Comparison of ENCODE assay signal across 8 cellular contexts in genomic region chr10:45008524-45009161, GRCh38. TPM values are rescaled to one million over a fixed set of nuclear protein-coding genes. Genes with fewer than 3 reads are reported as not detected.
DNase-seq lines count a peak whose midpoint lies in the region; ATAC-seq, FAIRE-seq and TF ChIP-seq lines count a peak whose summit lies in the region.

No MANE protein-coding gene starts in this region.

- no peak for TF ChIP-seq EP300 in Ishikawa (IDR thresholded peaks at IDR 0.05; ENCODE audit: borderline replicate concordance)

- POLR2A ChIA-PET in activated CD4-positive, alpha-beta T cell treated with anti-CD3 and anti-CD28 coated beads for 36 hours (lab: Charles Lee): no interaction called here
- POLR2A ChIA-PET in MCF 10A (lab: Yijun Ruan, JAX): no interaction called here

- no TSS peak for BruUV-seq in MCF 10A (replicated peaks; lab: Mats Ljungman, UMichigan)

- H3K36me3 Mint-ChIP-seq in activated CD4-positive, alpha-beta T cell treated with anti-CD3 and anti-CD28 coated beads for 36 hours (ENCODE audit: low read depth): peaks cover 19% of the 10 kb centered on the region
- H3K36me3 Mint-ChIP-seq in MCF 10A (ENCODE audit: insufficient read depth, unreplicated experiment): peaks cover 6% of the 10 kb centered on the region

- H3K27ac Mint-ChIP-seq in activated CD4-positive, alpha-beta T cell treated with anti-CD3 and anti-CD28 coated beads for 36 hours: no peak overlapping the region
- H3K27ac Mint-ChIP-seq in MCF 10A (ENCODE audit: low read depth, unreplicated experiment): no peak overlapping the region

- H3K9me3 Mint-ChIP-seq in activated CD4-positive, alpha-beta T cell treated with anti-CD3 and anti-CD28 coated beads for 36 hours (ENCODE audit: low read depth): peaks cover 11% of the 10 kb centered on the region
- H3K9me3 Mint-ChIP-seq in MCF 10A (ENCODE audit: unreplicated experiment): no peaks in the 10 kb centered on the region

- FAIRE-seq in islet of Langerhans (lab: Jason Lieb, UNC): peak; percentile 98

- ATAC-seq in activated CD4-positive, alpha-beta T cell treated with anti-CD3 and anti-CD28 coated beads for 36 hours: peak; percentile 79
- ATAC-seq in GM21786 (IDR thresholded peaks at IDR 0.05; ENCODE audit: unreplicated experiment): peak; percentile 93

- TF ChIP-seq CTCF in MCF 10A (IDR thresholded peaks at IDR 0.05; ENCODE audit: unreplicated experiment): peak; percentile 63

- peak; percentile 82 for TF ChIP-seq RAD21 in Ishikawa (IDR thresholded peaks at IDR 0.05; ENCODE audit: low read depth)

- DNase-seq in activated CD4-positive, alpha-beta T cell treated with anti-CD3 and anti-CD28 coated beads for 36 hours: peak; percentile 20
- DNase-seq in activated CD4-positive, alpha-beta T cell treated with anti-CD3 and anti-CD28 coated beads, Interleukin-2, amount 50 U/mL, for 4 hours: no peak
- DNase-seq in NOMO-1 treated with dmso at 0.1 percent for 144 hours (lab: John Stamatoyannopoulos, UW; ENCODE audit: unreplicated experiment): peak; percentile 51
- peak; percentile 89 for DNase-seq in MCF 10A (ENCODE audit: unreplicated experiment)
- peak; percentile 84 for DNase-seq in stromal cell of bone marrow (ENCODE audit: low read depth)

- no peak overlapping the region for H3K4me3 Mint-ChIP-seq in activated CD4-positive, alpha-beta T cell treated with anti-CD3 and anti-CD28 coated beads for 36 hours
- no peak overlapping the region for H3K4me3 Mint-ChIP-seq in MCF 10A (ENCODE audit: unreplicated experiment)

- intact Hi-C loops in activated CD4-positive, alpha-beta T cell treated with anti-CD3 and anti-CD28 coated beads for 36 hours (cut with DNase I, micrococcal nuclease): loop anchor here (1.0 to 10.0 kb wide), 5 partner anchors 226 to 986 kb away; no protein-coding TSS in a partner anchor
- intact Hi-C loops in MCF 10A (cut with micrococcal nuclease): loop anchor here (2.0 to 10.0 kb wide), 3 partner anchors 226 to 1016 kb away; no protein-coding TSS in a partner anchor

- H3K4me1 Mint-ChIP-seq in activated CD4-positive, alpha-beta T cell treated with anti-CD3 and anti-CD28 coated beads for 36 hours: no peaks in the 10 kb centered on the region
- H3K4me1 Mint-ChIP-seq in MCF 10A (ENCODE audit: insufficient read depth, unreplicated experiment): no peaks in the 10 kb centered on the region

- CTCF ChIA-PET in activated CD4-positive, alpha-beta T cell treated with anti-CD3 and anti-CD28 coated beads for 36 hours (lab: Charles Lee): interaction anchor here (0.9 to 1.7 kb wide), 5 partner anchors 9 to 228 kb away, joined by 3 to 4 read pairs (median 3); no protein-coding TSS in a partner anchor
- CTCF ChIA-PET in MCF 10A (lab: Yijun Ruan, JAX): interaction anchor here (0.6 to 3.1 kb wide), 17 partner anchors 10 to 1501 kb away, joined by 3 to 20 read pairs (median 3); no protein-coding TSS in a partner anchor

- H3K27me3 Mint-ChIP-seq in activated CD4-positive, alpha-beta T cell treated with anti-CD3 and anti-CD28 coated beads for 36 hours: no peaks in the 10 kb centered on the region
- no peaks in the 10 kb centered on the region for H3K27me3 Mint-ChIP-seq in MCF 10A (ENCODE audit: insufficient read depth, unreplicated experiment)

TF ChIP-seq in Ishikawa, 13 proteins besides CTCF, POLR2A, EP300 and RAD21:
- TF ChIP-seq CREB1 (IDR thresholded peaks at IDR 0.05; ENCODE audit: low read depth) (no peak), NFIC (IDR thresholded peaks at IDR 0.05) (no peak), TEAD4 (IDR thresholded peaks at IDR 0.05) (peak; percentile 39), MAX (IDR thresholded peaks at IDR 0.05) (no peak), EGR1 (IDR thresholded peaks at IDR 0.05) (no peak), CEBPB (IDR thresholded peaks at IDR 0.05) (0 out of 2 replicates have a peak, but pooled peaks have one; percentile 27)
- TF ChIP-seq, protein P1, sequence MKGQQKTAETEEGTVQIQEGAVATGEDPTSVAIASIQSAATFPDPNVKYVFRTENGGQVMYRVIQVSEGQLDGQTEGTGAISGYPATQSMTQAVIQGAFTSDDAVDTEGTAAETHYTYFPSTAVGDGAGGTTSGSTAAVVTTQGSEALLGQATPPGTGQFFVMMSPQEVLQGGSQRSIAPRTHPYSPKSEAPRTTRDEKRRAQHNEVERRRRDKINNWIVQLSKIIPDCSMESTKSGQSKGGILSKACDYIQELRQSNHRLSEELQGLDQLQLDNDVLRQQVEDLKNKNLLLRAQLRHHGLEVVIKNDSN (IDR thresholded peaks at IDR 0.05): no peak
TF ChIP-seq in Ishikawa: peak in this region for 2.

RNA-seq across cellular contexts. Expression of gene ZNF22, which starts 7.9 kb away (rescaled TPM):
- total RNA-seq in activated CD4-positive, alpha-beta T cell treated with anti-CD3 and anti-CD28 coated beads for 36 hours: 10 to 100 TPM; 18.8 to 21.6 TPM
- 7.2 and 8.5 TPM in 2 replicates for total RNA-seq in MCF 10A (2022)

RNA-seq across cellular contexts. Expression of gene DEPP1, which starts 30.0 kb away (rescaled TPM):
- total RNA-seq in activated CD4-positive, alpha-beta T cell treated with anti-CD3 and anti-CD28 coated beads for 36 hours: under 1 TPM; 0.28 to 0.34 TPM
- total RNA-seq in MCF 10A (2022): 0.76 and 0.84 TPM in 2 replicates

RNA-seq across cellular contexts. Expression of gene RASSF4, which starts 49.0 kb away (rescaled TPM):
- total RNA-seq in activated CD4-positive, alpha-beta T cell treated with anti-CD3 and anti-CD28 coated beads for 36 hours: 1 to 10 TPM; 1.0 to 1.3 TPM
- total RNA-seq in MCF 10A (2022): 0.22 TPM in 1 of 2 replicates, not detected in the other

Comparison
In these comparisons a context has a peak if more than half of its experiments do, and no peak if none do; other contexts are left out.
1. DNase-seq: peak in activated CD4-positive, alpha-beta T cell treated with anti-CD3 and anti-CD28 coated beads for 36 hours (single experiment), NOMO-1 treated with dmso at 0.1 percent for 144 hours (single experiment), MCF 10A (single experiment) and stromal cell of bone marrow (single experiment); none in activated CD4-positive, alpha-beta T cell treated with anti-CD3 and anti-CD28 coated beads, Interleukin-2, amount 50 U/mL, for 4 hours (0 of 2).